Comparison of ENCODE assay signal across 13 cellular contexts in the genomic region with DNA sequence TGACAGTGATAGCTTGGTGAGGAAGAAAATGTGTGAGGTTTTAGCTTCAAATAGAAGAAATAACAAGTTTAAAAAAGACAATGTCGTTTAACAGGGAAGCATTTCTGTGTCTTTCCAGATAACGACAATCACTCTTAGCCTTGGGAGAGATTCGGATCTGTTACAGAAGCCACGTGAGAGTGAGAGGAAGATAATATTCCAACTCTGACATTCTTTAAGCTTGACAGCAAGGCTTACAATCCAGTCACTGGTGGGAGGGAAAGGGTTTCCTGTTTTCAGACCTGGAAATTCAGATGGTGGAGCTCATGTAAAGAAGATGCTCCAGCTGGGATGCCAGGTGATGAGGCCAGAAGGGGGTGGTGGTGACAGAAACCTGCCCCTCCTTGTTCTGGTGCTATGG. TPM values are rescaled to one million over a fixed set of nuclear protein-coding genes. Genes with fewer than 3 reads are reported as not detected.
DNase-seq lines count a peak whose midpoint lies in the region; ATAC-seq and TF ChIP-seq lines count a peak whose summit lies in the region.
"Had no signal": no experiment of that assay in that cellular context is flagged by ENCODE, and none has a peak within 500 bp of the region (broad histone marks: within the 10 kb centered on the region; RNA-seq: fewer than 3 reads in every experiment).

No MANE protein-coding gene starts in this region.

- H3K4me3 ChIP-seq in OCI-LY1 (ENCODE audit: low read depth, low read length, poor library complexity, severe bottlenecking) (no peak overlapping the region), mesenchymal stem cell (ENCODE audit: insufficient read depth in 1 of 2, low read depth in 1 of 2, low read length in 2 of 2) (peak overlapping the region in 1 of 2 experiments; percentile 35), testis (no peak overlapping the region)
- H3K4me3 ChIP-seq in CD8-positive, alpha-beta memory T cell (ENCODE audit: low read length): no peak overlapping the region

- H4K91ac ChIP-seq in mesenchymal stem cell (ENCODE audit: low read length): no peak overlapping the region

- no peak overlapping the region for H2BK12ac ChIP-seq in mesenchymal stem cell (ENCODE audit: low read length in 2 of 2)

- H3K23ac ChIP-seq in mesenchymal stem cell (ENCODE audit: low read length in 2 of 2): no peak overlapping the region

- no peaks in the 10 kb centered on the region for H3K79me1 ChIP-seq in mesenchymal stem cell (replicated peaks; ENCODE audit: low read length, poor library complexity, severe bottlenecking)

- H3K79me2 ChIP-seq in OCI-LY1 (ENCODE audit: insufficient read depth, low read length): no peaks in the 10 kb centered on the region

- TF ChIP-seq POLR2A in testis (IDR thresholded peaks at IDR 0.05): no peak

- H3K9me3 ChIP-seq in OCI-LY1 (ENCODE audit: low read length) (peaks cover 15% of the 10 kb centered on the region), mesenchymal stem cell (ENCODE audit: control insufficient read depth, low read length) (no peaks in the 10 kb centered on the region), testis (no peaks in the 10 kb centered on the region)
- H3K9me3 ChIP-seq in CD8-positive, alpha-beta memory T cell (ENCODE audit: low read length): no peaks in the 10 kb centered on the region

- peaks cover 48% of the 10 kb centered on the region for H3K4me1 ChIP-seq in OCI-LY1 (ENCODE audit: insufficient read depth, low read length, severe bottlenecking)
- H3K4me1 ChIP-seq in mesenchymal stem cell (ENCODE audit: control insufficient read depth, insufficient read depth, low read depth, low read length): peaks cover 4% of the 10 kb centered on the region
- H3K4me1 ChIP-seq in testis: peaks cover 22% of the 10 kb centered on the region
- peaks cover 9% of the 10 kb centered on the region for H3K4me1 ChIP-seq in CD8-positive, alpha-beta memory T cell (ENCODE audit: insufficient read depth, low read length)

- H3K27me3 ChIP-seq in OCI-LY1 (ENCODE audit: insufficient read depth, low read length) (no peaks in the 10 kb centered on the region), mesenchymal stem cell (ENCODE audit: control insufficient read depth in 1 of 2, insufficient read depth in 1 of 2, low read length in 2 of 2) (peaks cover 0 to 9% of the 10 kb centered on the region in 2 experiments), testis (no peaks in the 10 kb centered on the region)
- no peaks in the 10 kb centered on the region for H3K27me3 ChIP-seq in CD8-positive, alpha-beta memory T cell (ENCODE audit: insufficient read depth, low read length, poor library complexity, severe bottlenecking)

- no peak overlapping the region for H2BK15ac ChIP-seq in mesenchymal stem cell (ENCODE audit: low read depth, poor library complexity, severe bottlenecking)

- H2BK5ac ChIP-seq in mesenchymal stem cell (ENCODE audit: low read depth, low read length, poor library complexity, severe bottlenecking): no peak overlapping the region

- H3K9me3 Mint-ChIP-seq in CD8-positive, alpha-beta memory T cell: no peaks in the 10 kb centered on the region
- H3K9me3 Mint-ChIP-seq: activated naive CD8-positive, alpha-beta T cell treated with anti-CD3 and anti-CD28 coated beads for 36 hours; CD4-positive, CD25-positive, alpha-beta regulatory T cell; neural crest cell had no signal

- H2AFZ ChIP-seq in OCI-LY1 (ENCODE audit: low read length) (no peak overlapping the region), mesenchymal stem cell (ENCODE audit: low read depth, low read length) (no peak overlapping the region)

- peaks cover 30 to 60% (median 49%) of the 10 kb centered on the region in 3 donors for H3K4me1 Mint-ChIP-seq in CD8-positive, alpha-beta memory T cell
- H3K4me1 Mint-ChIP-seq: neural crest cell had no signal

- TF ChIP-seq CTCF in OCI-LY1 (IDR thresholded peaks at IDR 0.05; ENCODE audit: low read length) (no peak), testis (IDR thresholded peaks at IDR 0.05) (no peak)

- DNase-seq in mesenchymal stem cell (no peak), testis (no peak), KBM-7 (no peak), left colon (no peak)
- DNase-seq in CD8-positive, alpha-beta memory T cell: no peak
- DNase-seq: activated naive CD8-positive, alpha-beta T cell treated with anti-CD3 and anti-CD28 coated beads for 36 hours; CD4-positive, CD25-positive, alpha-beta regulatory T cell; MV-4-11; NCI-H510A had no signal

- peak overlapping the region in 4 of 8 donors; percentile 20 to 74 (median 36) for H3K27ac Mint-ChIP-seq in CD8-positive, alpha-beta memory T cell
- H3K27ac Mint-ChIP-seq: activated naive CD8-positive, alpha-beta T cell treated with anti-CD3 and anti-CD28 coated beads for 36 hours had no signal

- H3K9ac ChIP-seq in OCI-LY1 (ENCODE audit: low read length): no peak overlapping the region
- H3K9ac ChIP-seq in mesenchymal stem cell (ENCODE audit: low read length): peak overlapping the region; percentile 64

- intact Hi-C loops in testis (cut with DNase I; ENCODE audit: low total_unique reads): loop anchor here (10.0 kb wide), 1 partner anchor 71 kb away; a partner anchor contains a TSS
- intact Hi-C loops in left colon (cut with DNase I, micrococcal nuclease): no loop called here

- CTCF ChIA-PET in CD8-positive, alpha-beta memory T cell (lab: Charles Lee): interaction anchor here (1.1 to 1.5 kb wide), 2 partner anchors 9 to 12 kb away, joined by 3 to 4 read pairs; no protein-coding TSS in a partner anchor

- H3K27ac ChIP-seq in OCI-LY1 (ENCODE audit: low read depth, low read length, poor library complexity, severe bottlenecking): peak overlapping the region; percentile 33
- peak overlapping the region; percentile 51 for H3K27ac ChIP-seq in cingulate gyrus (ENCODE audit: low read depth, low read length)
- no peak overlapping the region for H3K27ac ChIP-seq in mesenchymal stem cell (ENCODE audit: low read length, poor library complexity, severe bottlenecking)
- H3K27ac ChIP-seq in testis: peak overlapping the region; percentile 67 to 77
- no peak overlapping the region for H3K27ac ChIP-seq in CD8-positive, alpha-beta memory T cell (ENCODE audit: low read depth, low read length)

- H4K8ac ChIP-seq in mesenchymal stem cell (ENCODE audit: low read length): no peak overlapping the region

- H3K4ac ChIP-seq in mesenchymal stem cell (ENCODE audit: low read depth in 1 of 2, low read length in 2 of 2): no peak overlapping the region

- POLR2A ChIA-PET in CD8-positive, alpha-beta memory T cell (lab: Charles Lee): interaction anchor here (0.7 kb wide), 1 partner anchor 54 kb away, joined by 3 read pairs; no protein-coding TSS in a partner anchor

- no peaks in the 10 kb centered on the region for H3K36me3 ChIP-seq in OCI-LY1 (ENCODE audit: insufficient read depth, low read length)
- H3K36me3 ChIP-seq in mesenchymal stem cell (ENCODE audit: control insufficient read depth in 1 of 2, insufficient read depth in 2 of 2, low read depth in 1 of 2, low read length in 2 of 2): no peaks in the 10 kb centered on the region
- no peaks in the 10 kb centered on the region for H3K36me3 ChIP-seq in testis (ENCODE audit: low read depth, missing control alignments)
- H3K36me3 ChIP-seq in CD8-positive, alpha-beta memory T cell (ENCODE audit: insufficient read depth, low read length): no peaks in the 10 kb centered on the region

- in situ Hi-C loops in KBM-7 (cut with MboI; ENCODE audit: low pct_unique_long_range_greater_than_20kb, low sequenced_read_pairs): no loop called here

- H3F3A ChIP-seq in OCI-LY1 (ENCODE audit: insufficient read depth, low read length): no peaks in the 10 kb centered on the region

- no peak overlapping the region for H2BK120ac ChIP-seq in mesenchymal stem cell (ENCODE audit: low read depth, low read length)

- WGBS in mesenchymal stem cell: 39% methylated on average over 4 of the region's 4 CpGs
- WGBS in testis, 2 donors: 28 to 29% methylated on average over 4 of the region's 4 CpGs

- H3K4me3 Mint-ChIP-seq in CD8-positive, alpha-beta memory T cell: no peak overlapping the region
- H3K4me3 Mint-ChIP-seq: activated naive CD8-positive, alpha-beta T cell treated with anti-CD3 and anti-CD28 coated beads for 36 hours; CD4-positive, CD25-positive, alpha-beta regulatory T cell; neural crest cell had no signal

- H3K36me3 Mint-ChIP-seq in CD8-positive, alpha-beta memory T cell: peaks cover 0 to 2% (median 0%) of the 10 kb centered on the region in 3 donors
- H3K36me3 Mint-ChIP-seq: activated naive CD8-positive, alpha-beta T cell treated with anti-CD3 and anti-CD28 coated beads for 36 hours; CD4-positive, CD25-positive, alpha-beta regulatory T cell had no signal

- H3K4me2 ChIP-seq in OCI-LY1 (ENCODE audit: low read length) (no peak overlapping the region), mesenchymal stem cell (ENCODE audit: low read length, poor library complexity, severe bottlenecking) (no peak overlapping the region)

- H4K20me1 ChIP-seq in OCI-LY1 (ENCODE audit: insufficient read depth, low read length): no peaks in the 10 kb centered on the region

- ATAC-seq in HG03342 (IDR thresholded peaks at IDR 0.05; ENCODE audit: unreplicated experiment) (no peak), left colon (no peak)

- no peaks in the 10 kb centered on the region for H3K9me2 ChIP-seq in OCI-LY1 (ENCODE audit: low read depth, low read length)

- no peak overlapping the region for H3K18ac ChIP-seq in mesenchymal stem cell (ENCODE audit: low read depth in 1 of 2, low read length in 2 of 2)

- peaks cover 0 to 2% of the 10 kb centered on the region in 2 donors for H3K27me3 Mint-ChIP-seq in CD8-positive, alpha-beta memory T cell
- H3K27me3 Mint-ChIP-seq: activated naive CD8-positive, alpha-beta T cell treated with anti-CD3 and anti-CD28 coated beads for 36 hours; CD4-positive, CD25-positive, alpha-beta regulatory T cell had no signal

- no peak overlapping the region for H2AK5ac ChIP-seq in mesenchymal stem cell (ENCODE audit: low read length, severe bottlenecking)

- no peak overlapping the region for H3K14ac ChIP-seq in mesenchymal stem cell (ENCODE audit: low read length in 2 of 2)

RNA-seq across cellular contexts. Expression of a gene that starts 30.8 kb away (rescaled TPM):
- 0.61 TPM for polyA plus RNA-seq in mesenchymal stem cell (2013, experiment 1 of 2)
- 0.59 TPM for polyA plus RNA-seq in mesenchymal stem cell (2013, experiment 2 of 2)
- total RNA-seq in testis (1 to 10 TPM; 1.2 to 2.4 TPM), left colon (1 to 10 TPM; 1.5 to 2.1 TPM)
- 1.7 TPM for polyA plus RNA-seq in testis (ENCODE audit: insufficient read depth, low read depth, low replicate concordance)
- total RNA-seq in CD8-positive, alpha-beta memory T cell: 1 to 10 TPM; 1.5 to 1.6 TPM
- 0.79 TPM for polyA plus RNA-seq in CD8-positive, alpha-beta memory T cell

RNA-seq across cellular contexts. Expression of a gene that starts 31.1 kb away (rescaled TPM):
- 1.3 TPM for polyA plus RNA-seq in mesenchymal stem cell (2013, experiment 1 of 2)
- polyA plus RNA-seq in mesenchymal stem cell (2013, experiment 2 of 2): 1.4 TPM
- total RNA-seq in testis (10 to 100 TPM; 14.7 to 21.7 TPM), left colon (1 to 10 TPM; 1.3 to 3.4 TPM)
- 6.6 TPM for polyA plus RNA-seq in testis (ENCODE audit: insufficient read depth, low read depth, low replicate concordance)
- total RNA-seq in CD8-positive, alpha-beta memory T cell: 1 to 10 TPM; 3.6 to 4.0 TPM
- 1.9 TPM for polyA plus RNA-seq in CD8-positive, alpha-beta memory T cell

Comparison
In these comparisons a context has a peak if more than half of its experiments do, and no peak if none do; other contexts are left out.
1. H3K27ac ChIP-seq: peak in OCI-LY1 (single experiment), cingulate gyrus (single experiment) and testis (2 of 2); none in mesenchymal stem cell (single experiment) and CD8-positive, alpha-beta memory T cell (single experiment).